ENCODE assay signal across 27 cellular contexts in genomic region chr6:166798652-166799051, GRCh38.
"Had no signal": no experiment of that assay in that cellular context is flagged by ENCODE, and none has a peak within 500 bp of the region (broad histone marks: within the 10 kb centered on the region; RNA-seq: fewer than 3 reads in every experiment).

No MANE protein-coding gene starts in this region.

- H3K4me3 Mint-ChIP-seq: memory B cell; naive B cell; natural killer cell treated with Interleukin-12 subunit alpha and Interleukin-12 subunit beta and Interleukin-15 and Interleukin-18, amount 100 ng/mL, for 72 hours; neural crest cell; stimulated activated naive CD8-positive, alpha-beta T cell treated with anti-CD3 and anti-CD28 coated beads, Interleukin-15, amount 100 ng/mL, for 72 hours had no signal

- H3K79me2 ChIP-seq: hepatocyte, parathyroid adenoma had no signal

- H3K4me3 ChIP-seq: gastrocnemius medialis, heart left ventricle, hepatocyte, lower lobe of right lung, mucosa of descending colon, smooth muscle cell, suprapubic skin, transverse colon, vagina had no signal

- H3K9me3 Mint-ChIP-seq: memory B cell; naive B cell; natural killer cell treated with Interleukin-12 subunit alpha and Interleukin-12 subunit beta and Interleukin-15 and Interleukin-18, amount 100 ng/mL, for 72 hours; neural crest cell; stimulated activated naive CD8-positive, alpha-beta T cell treated with anti-CD3 and anti-CD28 coated beads, Interleukin-15, amount 100 ng/mL, for 72 hours had no signal

- H3K27me3 Mint-ChIP-seq: memory B cell; natural killer cell treated with Interleukin-12 subunit alpha and Interleukin-12 subunit beta and Interleukin-15 and Interleukin-18, amount 100 ng/mL, for 72 hours; progenitor cell of endocrine pancreas; stimulated activated naive CD8-positive, alpha-beta T cell treated with anti-CD3 and anti-CD28 coated beads, Interleukin-15, amount 100 ng/mL, for 72 hours had no signal

- H3K36me3 ChIP-seq: gastrocnemius medialis, heart left ventricle, lower lobe of right lung, suprapubic skin, transverse colon, vagina had no signal

- H3K27ac Mint-ChIP-seq: memory B cell; naive B cell; natural killer cell treated with Interleukin-12 subunit alpha and Interleukin-12 subunit beta and Interleukin-15 and Interleukin-18, amount 100 ng/mL, for 72 hours; progenitor cell of endocrine pancreas; stimulated activated naive CD8-positive, alpha-beta T cell treated with anti-CD3 and anti-CD28 coated beads, Interleukin-15, amount 100 ng/mL, for 72 hours had no signal

- H2AFZ ChIP-seq: hepatocyte, parathyroid adenoma had no signal

- H3K4me1 ChIP-seq: gastrocnemius medialis, heart left ventricle, lower lobe of right lung, parathyroid adenoma, suprapubic skin, transverse colon, vagina had no signal

- H3K9ac ChIP-seq: parathyroid adenoma had no signal

- H3K9me3 ChIP-seq: gastrocnemius medialis, heart left ventricle, lower lobe of right lung, mucosa of descending colon, suprapubic skin, transverse colon, vagina had no signal

- H3K4me1 Mint-ChIP-seq: memory B cell; naive B cell; stimulated activated naive CD8-positive, alpha-beta T cell treated with anti-CD3 and anti-CD28 coated beads, Interleukin-15, amount 100 ng/mL, for 72 hours had no signal

- H3K4me2 ChIP-seq: hepatocyte, smooth muscle cell had no signal

- ATAC-seq: gastrocnemius medialis; heart left ventricle; left colon; left ventricle myocardium superior; lower lobe of right lung; mucosa of descending colon; natural killer cell treated with Interleukin-12 subunit alpha and Interleukin-12 subunit beta and Interleukin-15 and Interleukin-18, amount 100 ng/mL, for 72 hours; sciatic nerve; stimulated activated naive CD8-positive, alpha-beta T cell treated with anti-CD3 and anti-CD28 coated beads, Interleukin-15, amount 100 ng/mL, for 72 hours had no signal

- H3K36me3 Mint-ChIP-seq: memory B cell; naive B cell; natural killer cell treated with Interleukin-12 subunit alpha and Interleukin-12 subunit beta and Interleukin-15 and Interleukin-18, amount 100 ng/mL, for 72 hours had no signal

- FAIRE-seq: islet of Langerhans had no signal

- H3K27ac ChIP-seq: gastrocnemius medialis, heart left ventricle, hepatocyte, lower lobe of right lung, parathyroid adenoma, suprapubic skin, transverse colon, vagina had no signal

- H3K27me3 ChIP-seq: gastrocnemius medialis, heart left ventricle, hepatocyte, suprapubic skin, transverse colon, vagina had no signal

- DNase-seq: cortex of kidney; effector CD4-positive, alpha-beta T cell; gastrocnemius medialis; heart left ventricle; left colon; left ventricle myocardium superior; lower lobe of right lung; mucosa of descending colon; naive B cell; stimulated activated CD4-positive, alpha-beta T cell treated with anti-CD3 and anti-CD28 coated beads, Interleukin-12 subunit alpha, Interleukin-12 subunit beta, amount 100 ng/mL, for 4 hours; stimulated activated CD4-positive, alpha-beta T cell treated with anti-CD3 and anti-CD28 coated beads, Interleukin-1b, Interleukin-23, amount 100 ng/mL, for 48 hours; stimulated activated CD4-positive, alpha-beta T cell treated with anti-CD3 and anti-CD28 coated beads, Interleukin-4, amount 100 ng/mL, for 1 hour; stimulated activated CD8-positive, alpha-beta memory T cell treated with anti-CD3 and anti-CD28 coated beads, Interleukin-4, amount 100 ng/mL, for 48 hours; stimulated activated naive CD4-positive, alpha-beta T cell; stimulated activated naive CD8-positive, alpha-beta T cell treated with anti-CD3 and anti-CD28 coated beads, Interleukin-15, amount 100 ng/mL, for 72 hours; transverse colon had no signal
